In genomic region chr17:75589919-75590303, GRCh38 we compare ENCODE assay signal across 1 cellular context.
TF ChIP-seq lines count a peak whose summit lies in the region.

No MANE protein-coding gene starts in this region.

TF ChIP-seq in H1, 55 proteins besides CTCF, POLR2A, EP300 and RAD21:
- TF ChIP-seq FOSL1 (IDR thresholded peaks at IDR 0.05; ENCODE audit: insufficient read depth, low read depth, low read length) (no peak), KDM1A (IDR thresholded peaks at IDR 0.05; ENCODE audit: borderline replicate concordance, low read length) (no peak), SRF (IDR thresholded peaks at IDR 0.05; ENCODE audit: low read depth, low read length) (no peak), RNF2 (IDR thresholded peaks at IDR 0.05; ENCODE audit: borderline replicate concordance, low read depth, low read length, missing control alignments, poor library complexity, severe bottlenecking) (no peak), USF2 (IDR thresholded peaks at IDR 0.05; ENCODE audit: low read length) (no peak), HDAC2 (IDR thresholded peaks at IDR 0.05; ENCODE audit: borderline replicate concordance in 1 of 2, low read depth in 2 of 2, low read length in 2 of 2) (no peak), RXRA (IDR thresholded peaks at IDR 0.05; ENCODE audit: insufficient read depth, low read depth, low read length) (no peak), SP2 (IDR thresholded peaks at IDR 0.05; ENCODE audit: low read length) (no peak), CHD7 (IDR thresholded peaks at IDR 0.05; ENCODE audit: insufficient replicate concordance, low read length) (no peak), PHF8 (conservative IDR thresholded peaks at IDR 0.05; ENCODE audit: low read depth, low read length) (no peak), CBX5 (IDR thresholded peaks at IDR 0.05; ENCODE audit: low read depth, low read length) (no peak)
